12 cellular contexts compared by ENCODE assay signal in genomic region chr1:12405325-12406217, GRCh38.
DNase-seq lines count a peak whose midpoint lies in the region; ATAC-seq and TF ChIP-seq lines count a peak whose summit lies in the region.
"Had no signal": no experiment of that assay in that cellular context is flagged by ENCODE, and none has a peak within 500 bp of the region (broad histone marks: within the 10 kb centered on the region; RNA-seq: fewer than 3 reads in every experiment).

No MANE protein-coding gene starts in this region.

- ATAC-seq in body of pancreas (no peak), thoracic aorta (ENCODE audit: insufficient number of reproducible peaks, low FRiP score, low read depth) (no peak), HG03520 (IDR thresholded peaks at IDR 0.05; ENCODE audit: unreplicated experiment) (no peak)

- intact Hi-C loops in body of pancreas (cut with DNase I), result no loop called here

- H3K4me1 ChIP-seq in body of pancreas (peaks cover 63% of the 10 kb centered on the region), thoracic aorta (ENCODE audit: control insufficient read depth in 1 of 2, low read depth in 2 of 2) (peaks cover 36 to 73% of the 10 kb centered on the region in 2 donors)

- H3K4me3 ChIP-seq in body of pancreas (no peak overlapping the region), thoracic aorta (no peak overlapping the region)

- no peaks in the 10 kb centered on the region for H3K27me3 ChIP-seq in body of pancreas
- no peaks in the 10 kb centered on the region for H3K27me3 ChIP-seq in thoracic aorta (replicated peaks; ENCODE audit: insufficient read depth)

- H3K9me3 ChIP-seq in body of pancreas (no peaks in the 10 kb centered on the region), thoracic aorta (no peaks in the 10 kb centered on the region)

- 65 to 66% methylated on average over 9 of the region's 9 CpGs for WGBS in body of pancreas, 2 donors

- no peak for TF ChIP-seq POLR2A in body of pancreas (IDR thresholded peaks at IDR 0.05)

- TF ChIP-seq CTCF in body of pancreas (IDR thresholded peaks at IDR 0.05) (no peak), thoracic aorta (IDR thresholded peaks at IDR 0.05) (peak; percentile 69)

- H3K36me3 ChIP-seq in body of pancreas (replicated peaks in 1 of 2; ENCODE audit: insufficient read depth in 1 of 2, low read depth in 2 of 2), result peaks cover 0 to 1% of the 10 kb centered on the region in 2 donors
- peaks cover 6% of the 10 kb centered on the region for H3K36me3 ChIP-seq in thoracic aorta

- peak overlapping the region; percentile 21 to 60 (median 43) for H3K27ac ChIP-seq in body of pancreas
- peak overlapping the region; percentile 67 to 77 for H3K27ac ChIP-seq in thoracic aorta
- H3K27ac ChIP-seq: 22Rv1 had no signal

- peak; percentile 57 for DNase-seq in DMS53 (lab: John Stamatoyannopoulos, UW)
- DNase-seq in DMS53 treated with DMSO at 0.1 percent for 48 hours (lab: John Stamatoyannopoulos, UW; ENCODE audit: unreplicated experiment), result no peak
- peak; percentile 34 to 67 (median 42) for DNase-seq in body of pancreas
- DNase-seq in left kidney (ENCODE audit: low read depth, low spot score), result peak; percentile 66
- peak; percentile 46 for DNase-seq in thoracic aorta (ENCODE audit: low spot score)
- no peak for DNase-seq in NCI-H1930 (lab: John Stamatoyannopoulos, UW)
- DNase-seq in NCI-H1417 treated with DMSO at 0.1 percent for 48 hours (lab: John Stamatoyannopoulos, UW), result no peak
- DNase-seq: activated CD4-positive, alpha-beta memory T cell treated with anti-CD3 and anti-CD28 coated beads for 36 hours; erythroblast; NCI-H69 had no signal

Comparison
In these comparisons a context has a peak if more than half of its experiments do, and no peak if none do; other contexts are left out.
1. DNase-seq: peak in DMS53 (single experiment), body of pancreas (4 of 4), left kidney (single experiment) and thoracic aorta (single experiment); none in DMS53 treated with DMSO at 0.1 percent for 48 hours (single experiment), NCI-H1930 (0 of 2) and NCI-H1417 treated with DMSO at 0.1 percent for 48 hours (single experiment).